Comparison of ENCODE assay signal across 8 cellular contexts in the genomic region with DNA sequence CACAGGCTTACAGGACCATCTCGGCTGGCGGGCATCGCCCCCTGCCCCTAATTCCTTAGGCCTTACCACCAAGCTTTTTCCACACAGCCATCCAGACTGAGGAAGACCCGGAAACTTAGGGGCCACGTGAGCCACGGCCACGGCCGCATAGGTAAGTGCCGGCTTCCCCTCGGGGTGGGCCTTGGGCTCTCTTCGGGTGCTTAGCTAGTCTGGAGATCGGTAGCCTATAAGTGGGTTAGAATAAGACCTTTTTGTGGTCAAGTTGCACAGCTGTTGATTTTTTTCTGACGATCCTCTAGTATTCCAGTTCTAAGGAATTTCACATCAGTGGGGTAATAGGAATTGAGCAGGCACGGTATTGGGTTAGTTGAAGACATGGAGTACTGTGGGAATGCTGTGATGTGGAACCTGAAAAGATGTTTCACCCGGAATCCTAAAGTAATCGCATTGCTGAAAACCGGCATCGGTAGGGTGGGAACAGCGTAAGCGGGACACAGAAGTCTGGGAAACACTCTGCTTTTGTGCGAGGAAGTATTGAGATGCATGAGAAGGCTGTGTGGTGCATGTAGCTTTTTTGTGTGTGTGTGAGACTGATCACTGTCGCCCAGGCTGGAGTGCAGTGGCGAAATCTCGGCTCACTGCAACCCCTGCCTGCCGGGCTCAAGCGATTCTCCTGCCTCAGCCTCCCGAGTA. TPM values are rescaled to one million over a fixed set of nuclear protein-coding genes. Genes with fewer than 3 reads are reported as not detected.
A peak's percentile ranks its signal among the peaks of the same experiment; 100 is the strongest.
DNase-seq lines count a peak whose midpoint lies in the region; ATAC-seq and TF ChIP-seq lines count a peak whose summit lies in the region.

No MANE protein-coding gene starts in this region.

- intact Hi-C loops in natural killer cell (cut with micrococcal nuclease): loop anchor here (5.0 kb wide), 1 partner anchor 94 kb away; no protein-coding TSS in a partner anchor

- H3K27me3 Mint-ChIP-seq in natural killer cell (ENCODE audit: low read depth in 2 of 2): no peaks in the 10 kb centered on the region

- peak overlapping the region; percentile 98 for H3K9ac ChIP-seq in endocrine pancreas (ENCODE audit: control insufficient read depth, insufficient read depth, low read length)

- H3K4me1 Mint-ChIP-seq in natural killer cell: peaks cover 38 to 44% of the 10 kb centered on the region in 2 donors

- H3K9me3 Mint-ChIP-seq in natural killer cell: no peaks in the 10 kb centered on the region

- no peaks in the 10 kb centered on the region for H3K9me3 ChIP-seq in endocrine pancreas (ENCODE audit: control insufficient read depth, low read length)

- peak overlapping the region; percentile 93 for H3K27ac Mint-ChIP-seq in natural killer cell

- no peaks in the 10 kb centered on the region for H3K36me3 Mint-ChIP-seq in natural killer cell

- TF ChIP-seq CTCF in natural killer cell (IDR thresholded peaks at IDR 0.05): no peak

- peaks cover 10% of the 10 kb centered on the region for H3K4me1 ChIP-seq in endocrine pancreas (ENCODE audit: control insufficient read depth, insufficient read depth, low read length)

- DNase-seq in NCI-H146 (lab: John Stamatoyannopoulos, UW): peak; percentile 44
- DNase-seq in NCI-H146 treated with DMSO at 0.1 percent for 48 hours (lab: John Stamatoyannopoulos, UW; ENCODE audit: unreplicated experiment): no peak
- DNase-seq in RKO (ENCODE audit: low spot score): peak; percentile 33
- no peak for DNase-seq in natural killer cell
- DNase-seq in HCEC 1CT: no peak

- peak overlapping the region; percentile 88 for H3K4me3 ChIP-seq in endocrine pancreas (ENCODE audit: control insufficient read depth, insufficient read depth, low read length)

- peak overlapping the region; percentile 87 for H3K4me3 Mint-ChIP-seq in natural killer cell

- ATAC-seq in natural killer cell (no peak), GM21529 (IDR thresholded peaks at IDR 0.05; ENCODE audit: unreplicated experiment) (no peak), HG02571 (IDR thresholded peaks at IDR 0.05; ENCODE audit: unreplicated experiment) (no peak)

- no peaks in the 10 kb centered on the region for H3K36me3 ChIP-seq in endocrine pancreas (ENCODE audit: control insufficient read depth, insufficient read depth, low read length)

- no peaks in the 10 kb centered on the region for H3K27me3 ChIP-seq in endocrine pancreas (ENCODE audit: control insufficient read depth, insufficient read depth, low read length)

RNA-seq across cellular contexts. Expression of gene RPL27A, which starts 0.7 kb away (rescaled TPM):
- total RNA-seq in natural killer cell: 1,000 to 10,000 TPM in 1 of 3 donors, 100 to 1,000 TPM in 2; 672 to 1,208 (median 807) TPM

RNA-seq across cellular contexts. Expression of gene TRIM66, which starts 0.8 kb away (rescaled TPM):
- total RNA-seq in natural killer cell: 10 to 100 TPM; 13.7 to 24.4 (median 14.3) TPM

Comparison
In these comparisons a context has a peak if more than half of its experiments do, and no peak if none do; other contexts are left out.
1. DNase-seq: peak in NCI-H146 (single experiment) and RKO (single experiment); none in NCI-H146 treated with DMSO at 0.1 percent for 48 hours (single experiment), natural killer cell (single experiment) and HCEC 1CT (single experiment).